11 cellular contexts compared by ENCODE assay signal in the genomic region with DNA sequence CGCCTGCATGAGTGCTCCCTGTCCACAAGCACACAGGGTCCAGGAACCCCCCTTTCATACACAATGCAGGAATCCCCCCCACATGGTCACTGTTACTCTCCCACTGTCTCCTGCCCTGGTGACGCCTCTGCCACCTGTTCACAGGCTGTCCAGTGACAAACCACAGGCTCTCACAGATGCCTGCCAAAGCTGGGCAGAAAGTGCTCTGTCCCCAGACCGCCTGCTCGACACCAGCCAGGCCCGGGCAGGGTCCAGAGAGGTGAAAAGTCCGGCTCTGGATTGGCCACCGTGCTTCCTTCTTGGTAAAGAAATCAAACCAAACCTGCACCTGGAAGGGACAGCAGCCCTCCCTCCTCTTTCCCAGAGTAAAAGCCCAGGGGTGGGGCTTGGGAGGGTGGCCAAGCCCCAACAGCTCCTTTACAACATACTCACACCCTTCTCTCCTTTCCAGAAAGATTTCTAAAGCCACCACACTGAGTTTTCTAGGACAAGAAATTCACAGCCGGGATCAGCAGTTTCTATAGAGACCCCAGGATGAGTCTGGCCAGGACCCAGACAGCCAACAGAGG. TPM values are rescaled to one million over a fixed set of nuclear protein-coding genes. Genes with fewer than 3 reads are reported as not detected.
DNase-seq lines count a peak whose midpoint lies in the region; ATAC-seq and TF ChIP-seq lines count a peak whose summit lies in the region.
"Had no signal": no experiment of that assay in that cellular context is flagged by ENCODE, and none has a peak within 500 bp of the region (broad histone marks: within the 10 kb centered on the region; RNA-seq: fewer than 3 reads in every experiment).

No MANE protein-coding gene starts in this region.

- no peak overlapping the region for H3K4me3 ChIP-seq in esophagus (ENCODE audit: low read depth in 1 of 2, low read length in 2 of 2)

- peaks cover 3 to 22% of the 10 kb centered on the region in 2 donors for H3K36me3 ChIP-seq in esophagus (ENCODE audit: control insufficient read depth in 2 of 2, insufficient read depth in 2 of 2, low read length in 1 of 2)

- H3K27ac Mint-ChIP-seq in nephron, result peak overlapping the region; percentile 78 to 91 (median 83)
- H3K27ac Mint-ChIP-seq: memory B cell had no signal

- no peaks in the 10 kb centered on the region for H3K27me3 Mint-ChIP-seq in nephron (ENCODE audit: low read depth)

- no peak for TF ChIP-seq CTCF in nephron (IDR thresholded peaks at IDR 0.05; ENCODE audit: unreplicated experiment in 3 of 3)

- H3K4me3 Mint-ChIP-seq in nephron, result peak overlapping the region; percentile 46 to 69 (median 58)
- H3K4me3 Mint-ChIP-seq: memory B cell had no signal

- no peaks in the 10 kb centered on the region for H3K9me3 ChIP-seq in esophagus (ENCODE audit: control insufficient read depth in 2 of 2, insufficient read depth in 1 of 2, low read depth in 1 of 2, low read length in 1 of 2)

- H3K27ac ChIP-seq in esophagus (ENCODE audit: low read depth in 2 of 2, low read length in 1 of 2), result peak overlapping the region; percentile 81 to 83
- H3K27ac ChIP-seq: KMS-11 had no signal

- WGBS in esophagus, 2 donors, result 30 to 39% methylated on average over 8 of the region's 8 CpGs

- intact Hi-C loops in Right ventricle myocardium inferior (cut with DNase I), result loop anchor here (5.0 to 10.0 kb wide), 2 partner anchors 185 to 413 kb away; a partner anchor contains a TSS
- intact Hi-C loops in cardiac septum (cut with DNase I), result no loop called here

- peak; percentile 71 for ATAC-seq in Right ventricle myocardium inferior
- no peak for ATAC-seq in GM18511 (IDR thresholded peaks at IDR 0.05; ENCODE audit: unreplicated experiment)
- no peak for ATAC-seq in HG03139 (IDR thresholded peaks at IDR 0.05; ENCODE audit: unreplicated experiment)
- ATAC-seq in GM18502 (IDR thresholded peaks at IDR 0.05; ENCODE audit: poor library complexity, unreplicated experiment), result no peak

- H3K9me3 Mint-ChIP-seq in nephron, result no peaks in the 10 kb centered on the region
- H3K9me3 Mint-ChIP-seq: memory B cell had no signal

- peaks cover 56% of the 10 kb centered on the region for H3K4me1 Mint-ChIP-seq in nephron

- no peaks in the 10 kb centered on the region for H3K27me3 ChIP-seq in esophagus (ENCODE audit: control insufficient read depth in 1 of 2, insufficient read depth in 2 of 2, low read length in 2 of 2)

- peaks cover 25% of the 10 kb centered on the region for H3K36me3 Mint-ChIP-seq in nephron (ENCODE audit: low read depth)

- DNase-seq in Right ventricle myocardium inferior (ENCODE audit: missing footprints), result no peak
- no peak for DNase-seq in cardiac septum (ENCODE audit: low spot score)
- no peak for DNase-seq in NCI-H774 (lab: John Stamatoyannopoulos, UW)
- DNase-seq: effector CD4-positive, alpha-beta T cell had no signal

- H3K4me1 ChIP-seq in esophagus (ENCODE audit: control insufficient read depth in 2 of 2, insufficient read depth in 2 of 2, low read length in 1 of 2), result peaks cover 0 to 18% of the 10 kb centered on the region in 2 donors

RNA-seq across cellular contexts. Expression of a gene that starts 6.2 kb away (rescaled TPM):
- total RNA-seq in Right ventricle myocardium inferior (24.4 TPM), cardiac septum (29.3 TPM)
- polyA plus RNA-seq in esophagus, result 10 to 100 TPM in 1 of 2 donors, 1 to 10 TPM in 1; 9.4 to 22.4 TPM

RNA-seq across cellular contexts. Expression of a gene that starts 10.6 kb away (rescaled TPM):
- total RNA-seq in Right ventricle myocardium inferior (175 TPM), cardiac septum (141 TPM)
- 100 to 1,000 TPM; 198 to 204 TPM for polyA plus RNA-seq in esophagus

RNA-seq across cellular contexts. Expression of a gene that starts 11.8 kb away (rescaled TPM):
- total RNA-seq in Right ventricle myocardium inferior, result 84.7 TPM
- total RNA-seq in cardiac septum, result 67.1 TPM
- 10 to 100 TPM; 14.5 to 28.5 TPM for polyA plus RNA-seq in esophagus

RNA-seq across cellular contexts. Expression of a gene that starts 36.9 kb away (rescaled TPM):
- total RNA-seq in Right ventricle myocardium inferior (71.1 TPM), cardiac septum (92.2 TPM)
- polyA plus RNA-seq in esophagus, result 10 to 100 TPM; 20.9 to 66.1 TPM

RNA-seq across cellular contexts. Expression of a gene that starts 57.4 kb away (rescaled TPM):
- 49.7 TPM for total RNA-seq in Right ventricle myocardium inferior
- 48.4 TPM for total RNA-seq in cardiac septum
- 10 to 100 TPM in 1 of 2 donors, 1 to 10 TPM in 1; 7.7 to 11.1 TPM for polyA plus RNA-seq in esophagus
